8 cellular contexts compared by ENCODE assay signal in genomic region chr1:39407889-39408640, GRCh38.
A peak's percentile ranks its signal among the peaks of the same experiment; 100 is the strongest.
DNase-seq lines count a peak whose midpoint lies in the region; ATAC-seq lines count a peak whose summit lies in the region.

No MANE protein-coding gene starts in this region.

- H3K27me3 Mint-ChIP-seq in CD8-positive, alpha-beta memory T cell = no peaks in the 10 kb centered on the region

- peak overlapping the region; percentile 31 to 91 (median 80) for H3K27ac Mint-ChIP-seq in CD8-positive, alpha-beta memory T cell
- peak overlapping the region; percentile 49 to 87 for H3K27ac Mint-ChIP-seq in activated naive CD4-positive, alpha-beta T cell treated with anti-CD3 and anti-CD28 coated beads, Interleukin-2, amount 50 U/mL, for 72 hours

- H3K4me3 ChIP-seq in CD8-positive, alpha-beta memory T cell (ENCODE audit: low read length) = peak overlapping the region; percentile 56
- H3K4me3 ChIP-seq in HUES48 (ENCODE audit: low read depth, low read length) = peak overlapping the region; percentile 77

- no peaks in the 10 kb centered on the region for H3K36me3 ChIP-seq in CD8-positive, alpha-beta memory T cell (ENCODE audit: insufficient read depth, low read length)
- H3K36me3 ChIP-seq in HUES48 (ENCODE audit: control insufficient read depth, insufficient read depth, low read length) = peaks cover 16% of the 10 kb centered on the region

- peaks cover 0 to 31% (median 7%) of the 10 kb centered on the region in 3 donors for H3K36me3 Mint-ChIP-seq in CD8-positive, alpha-beta memory T cell
- no peaks in the 10 kb centered on the region for H3K36me3 Mint-ChIP-seq in activated naive CD4-positive, alpha-beta T cell treated with anti-CD3 and anti-CD28 coated beads, Interleukin-2, amount 50 U/mL, for 72 hours

- H3K27me3 ChIP-seq in CD8-positive, alpha-beta memory T cell (ENCODE audit: insufficient read depth, low read length, poor library complexity, severe bottlenecking) = no peaks in the 10 kb centered on the region
- no peaks in the 10 kb centered on the region for H3K27me3 ChIP-seq in HUES48 (ENCODE audit: control insufficient read depth, insufficient read depth, low read length)
- H3K27me3 ChIP-seq in layer of hippocampus (ENCODE audit: control insufficient read depth, insufficient read depth, low read length) = no peaks in the 10 kb centered on the region

- H3K9ac ChIP-seq in HUES48 (ENCODE audit: low read depth, low read length) = peak overlapping the region; percentile 76

- no peak for ATAC-seq in activated naive CD4-positive, alpha-beta T cell treated with anti-CD3 and anti-CD28 coated beads, Interleukin-2, amount 50 U/mL, for 72 hours
- ATAC-seq in GM21786 (IDR thresholded peaks at IDR 0.05; ENCODE audit: unreplicated experiment) (no peak), GM21515 (IDR thresholded peaks at IDR 0.05; ENCODE audit: unreplicated experiment) (no peak)

- POLR2A ChIA-PET in CD8-positive, alpha-beta memory T cell (lab: Charles Lee) = no interaction called here

- peaks cover 58 to 74% (median 69%) of the 10 kb centered on the region in 3 donors for H3K4me1 Mint-ChIP-seq in CD8-positive, alpha-beta memory T cell

- CTCF ChIA-PET in CD8-positive, alpha-beta memory T cell (lab: Charles Lee) = interaction anchor here (1.0 to 3.2 kb wide), 2 partner anchors 8 to 21 kb away, joined by 4 to 23 read pairs; no protein-coding TSS in a partner anchor

- no peaks in the 10 kb centered on the region for H3K9me3 ChIP-seq in CD8-positive, alpha-beta memory T cell (ENCODE audit: low read length)
- H3K9me3 ChIP-seq in HUES48 (ENCODE audit: control insufficient read depth, insufficient read depth, low read length) = no peaks in the 10 kb centered on the region

- no peaks in the 10 kb centered on the region for H3K9me3 Mint-ChIP-seq in CD8-positive, alpha-beta memory T cell
- H3K9me3 Mint-ChIP-seq in activated naive CD4-positive, alpha-beta T cell treated with anti-CD3 and anti-CD28 coated beads, Interleukin-2, amount 50 U/mL, for 72 hours = no peaks in the 10 kb centered on the region

- H3K27ac ChIP-seq in CD8-positive, alpha-beta memory T cell (ENCODE audit: low read depth, low read length) = peak overlapping the region; percentile 38
- H3K27ac ChIP-seq in HUES48 (ENCODE audit: low read depth, low read length) = peak overlapping the region; percentile 94
- H3K27ac ChIP-seq in layer of hippocampus (ENCODE audit: low read depth, low read length) = peak overlapping the region; percentile 94
- H3K27ac ChIP-seq in substantia nigra (ENCODE audit: low read depth, low read length, poor library complexity, severe bottlenecking) = peak overlapping the region; percentile 94

- H3K4me3 Mint-ChIP-seq in CD8-positive, alpha-beta memory T cell = peak overlapping the region; percentile 85 to 94 (median 86)

- no peak for DNase-seq in CD8-positive, alpha-beta memory T cell
- no peak for DNase-seq in activated naive CD4-positive, alpha-beta T cell treated with anti-CD3 and anti-CD28 coated beads, Interleukin-2, amount 50 U/mL, for 72 hours (ENCODE audit: low spot score in 2 of 2)
- DNase-seq in substantia nigra (lab: John Stamatoyannopoulos, UW) (no peak), mesenteric fat pad (ENCODE audit: low spot score) (no peak)

- H3K4me1 ChIP-seq in CD8-positive, alpha-beta memory T cell (ENCODE audit: insufficient read depth, low read length) = peaks cover 24% of the 10 kb centered on the region
- peaks cover 29% of the 10 kb centered on the region for H3K4me1 ChIP-seq in HUES48 (ENCODE audit: control insufficient read depth, insufficient read depth, low read length)

Comparison
In these comparisons a context has a peak if more than half of its experiments do, and no peak if none do; other contexts are left out.
1. H3K27ac ChIP-seq: peak in every context shown above with its lines; median percentile 94 in HUES48; 94 in layer of hippocampus; 94 in substantia nigra; 38 in CD8-positive, alpha-beta memory T cell.